In the genomic region with DNA sequence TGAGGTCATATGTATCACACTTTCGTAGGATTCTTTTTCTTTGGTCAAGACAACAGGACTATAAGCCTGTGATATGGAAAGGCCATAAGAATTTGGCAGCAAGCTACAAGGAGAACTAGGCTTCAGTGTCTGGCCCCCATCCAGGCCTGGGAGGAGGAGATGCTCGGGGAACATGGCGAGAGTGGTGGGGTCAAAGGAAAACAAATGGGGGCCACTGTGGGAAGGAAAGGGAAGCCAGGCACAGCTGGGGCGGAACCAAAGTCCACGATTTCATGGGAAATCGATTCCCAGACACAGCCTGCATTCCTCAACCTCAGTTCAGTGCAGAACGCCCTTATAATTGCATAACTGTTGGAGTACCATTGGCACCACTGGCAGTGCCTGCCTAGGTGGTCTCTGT, we compare ENCODE assay signal across 15 cellular contexts. TPM values are rescaled to one million over a fixed set of nuclear protein-coding genes. Genes with fewer than 3 reads are reported as not detected.
DNase-seq lines count a peak whose midpoint lies in the region; ATAC-seq and TF ChIP-seq lines count a peak whose summit lies in the region.
"Had no signal": no experiment of that assay in that cellular context is flagged by ENCODE, and none has a peak within 500 bp of the region (broad histone marks: within the 10 kb centered on the region; RNA-seq: fewer than 3 reads in every experiment).

No MANE protein-coding gene starts in this region.

- peaks cover 71% of the 10 kb centered on the region for H3K36me3 Mint-ChIP-seq in activated CD4-positive, alpha-beta T cell treated with anti-CD3 and anti-CD28 coated beads, Interleukin-2, amount 10 ng/mL, durations not matched to agents 7 days and 5 days (ENCODE audit: low read depth)
- peaks cover 7% of the 10 kb centered on the region for H3K36me3 Mint-ChIP-seq in IgD-negative memory B cell
- H3K36me3 Mint-ChIP-seq in chondrocyte (ENCODE audit: low read depth) = peaks cover 5% of the 10 kb centered on the region

- H3K4me3 Mint-ChIP-seq in activated CD4-positive, alpha-beta T cell treated with anti-CD3 and anti-CD28 coated beads, Interleukin-2, amount 10 ng/mL, durations not matched to agents 7 days and 5 days = no peak overlapping the region
- H3K4me3 Mint-ChIP-seq in IgD-negative memory B cell (no peak overlapping the region), chondrocyte (ENCODE audit: unreplicated experiment) (no peak overlapping the region)

- CTCF ChIA-PET in activated CD4-positive, alpha-beta T cell treated with anti-CD3 and anti-CD28 coated beads, Interleukin-2, amount 10 ng/mL, durations not matched to agents 7 days and 5 days (lab: Charles Lee) = interaction anchor here (0.6 to 2.0 kb wide), 5 partner anchors 11 to 66 kb away, joined by 3 to 6 read pairs (median 3); no protein-coding TSS in a partner anchor

- H3K4me1 Mint-ChIP-seq in activated CD4-positive, alpha-beta T cell treated with anti-CD3 and anti-CD28 coated beads, Interleukin-2, amount 10 ng/mL, durations not matched to agents 7 days and 5 days = peaks cover 79% of the 10 kb centered on the region
- H3K4me1 Mint-ChIP-seq in IgD-negative memory B cell (peaks cover 41 to 45% (median 44%) of the 10 kb centered on the region in 3 donors), chondrocyte (ENCODE audit: low read depth) (peaks cover 51% of the 10 kb centered on the region)

- no peak for ATAC-seq in omental fat pad (ENCODE audit: low FRiP score)
- ATAC-seq: A549, HCT116 had no signal

- no peaks in the 10 kb centered on the region for H3K9me3 Mint-ChIP-seq in activated CD4-positive, alpha-beta T cell treated with anti-CD3 and anti-CD28 coated beads, Interleukin-2, amount 10 ng/mL, durations not matched to agents 7 days and 5 days
- H3K9me3 Mint-ChIP-seq in IgD-negative memory B cell (no peaks in the 10 kb centered on the region), chondrocyte (ENCODE audit: low read depth) (no peaks in the 10 kb centered on the region)

- TF ChIP-seq CTCF in chondrocyte (IDR thresholded peaks at IDR 0.05) (no peak), omental fat pad (IDR thresholded peaks at IDR 0.05) (no peak)

- in situ Hi-C loops in G401 (cut with HindIII; ENCODE audit: low sequenced_read_pairs) = no loop called here

- H3K27ac Mint-ChIP-seq in activated CD4-positive, alpha-beta T cell treated with anti-CD3 and anti-CD28 coated beads, Interleukin-2, amount 10 ng/mL, durations not matched to agents 7 days and 5 days = peak overlapping the region; percentile 64
- peak overlapping the region in 2 of 3 donors; percentile 23 to 39 for H3K27ac Mint-ChIP-seq in IgD-negative memory B cell
- peak overlapping the region; percentile 78 for H3K27ac Mint-ChIP-seq in chondrocyte (ENCODE audit: unreplicated experiment)

- no peak for DNase-seq in activated CD4-positive, alpha-beta T cell treated with anti-CD3 and anti-CD28 coated beads, Interleukin-2, amount 10 ng/mL, durations not matched to agents 7 days and 5 days
- DNase-seq in activated CD4-positive, alpha-beta T cell treated with anti-CD3 and anti-CD28 coated beads, Interleukin-2, amount 50 U/mL, for 48 hours = no peak
- DNase-seq in chondrocyte (ENCODE audit: low spot score) = no peak
- peak; percentile 15 for DNase-seq in omental fat pad (ENCODE audit: low spot score)
- no peak for DNase-seq in NCI-H128 (lab: John Stamatoyannopoulos, UW; ENCODE audit: unreplicated experiment)
- no peak for DNase-seq in HUDEP-2 (lab: John Stamatoyannopoulos, UW; ENCODE audit: unreplicated experiment in 76 of 76)
- no peak for DNase-seq in G401 (ENCODE audit: low spot score)
- DNase-seq: esophagus squamous epithelium; glutamatergic neuron; NCI-H1105; NCI-H2171 treated with DMSO at 0.1 percent for 48 hours; stimulated activated naive CD4-positive, alpha-beta T cell treated with Interleukin-2 at 50 U/mL for 16 hours had no signal

- POLR2A ChIA-PET in activated CD4-positive, alpha-beta T cell treated with anti-CD3 and anti-CD28 coated beads, Interleukin-2, amount 10 ng/mL, durations not matched to agents 7 days and 5 days (lab: Charles Lee) = no interaction called here

- no peaks in the 10 kb centered on the region for H3K27me3 Mint-ChIP-seq in activated CD4-positive, alpha-beta T cell treated with anti-CD3 and anti-CD28 coated beads, Interleukin-2, amount 10 ng/mL, durations not matched to agents 7 days and 5 days
- H3K27me3 Mint-ChIP-seq in IgD-negative memory B cell (no peaks in the 10 kb centered on the region), chondrocyte (ENCODE audit: low read depth) (no peaks in the 10 kb centered on the region)

RNA-seq across cellular contexts. Expression of gene MBP, which starts 58.2 kb away (rescaled TPM):
- total RNA-seq in activated CD4-positive, alpha-beta T cell treated with anti-CD3 and anti-CD28 coated beads, Interleukin-2, amount 10 ng/mL, durations not matched to agents 7 days and 5 days = 100 to 1,000 TPM; 111 to 133 TPM
- polyA plus RNA-seq in IgD-negative memory B cell = 89.4 TPM
- total RNA-seq in chondrocyte = 8.3 to 15.9 TPM (median 14.0 TPM) in 3 replicates
- 10 to 100 TPM; 27.4 to 50.9 (median 36.0) TPM for total RNA-seq in omental fat pad
- 1.3 and 3.4 TPM in 2 replicates for total RNA-seq in G401 (2014; rRNA removed; shearing (Covaris generic))
